ENCODE assay signal across 22 cellular contexts in the genomic region with DNA sequence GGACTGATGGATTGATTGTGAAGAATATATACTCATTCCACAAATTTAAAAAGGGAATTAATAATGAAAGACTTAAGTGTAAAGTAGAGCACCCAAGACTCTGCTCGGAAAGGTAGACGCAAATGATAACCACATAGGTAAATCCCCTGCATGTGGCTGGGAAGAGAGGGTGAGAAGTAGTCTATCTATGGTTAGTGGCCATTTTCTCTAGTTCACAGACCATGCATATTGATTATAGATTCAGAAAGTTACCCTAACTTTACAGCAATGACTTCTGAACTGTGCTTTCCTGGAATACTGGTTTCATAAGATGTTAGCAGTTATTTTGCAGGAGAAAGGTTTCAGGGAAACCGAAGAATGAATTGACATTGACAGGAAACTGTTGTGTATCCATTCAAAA. TPM values are rescaled to one million over a fixed set of nuclear protein-coding genes. Genes with fewer than 3 reads are reported as not detected.
DNase-seq lines count a peak whose midpoint lies in the region; ATAC-seq, FAIRE-seq and TF ChIP-seq lines count a peak whose summit lies in the region.
"Had no signal": no experiment of that assay in that cellular context is flagged by ENCODE, and none has a peak within 500 bp of the region (broad histone marks: within the 10 kb centered on the region; RNA-seq: fewer than 3 reads in every experiment).

No MANE protein-coding gene starts in this region.

- no peak for TF ChIP-seq POLR2A in H54 (IDR thresholded peaks at IDR 0.05; ENCODE audit: low read depth, low read length)

- no peak overlapping the region for H3K4me3 ChIP-seq in H7 (ENCODE audit: insufficient read depth, low read depth, low read length)
- H3K4me3 ChIP-seq: BLaER1 treated with 17β-estradiol and CSF1 and Interleukin-3, amounts not matched to agents 10 nM and 100 nM; gastroesophageal sphincter; SJSA1; tibial artery had no signal

- DNase-seq in NCI-H446 (lab: John Stamatoyannopoulos, UW) (no peak), G401 (ENCODE audit: low spot score) (no peak), H7 (no peak), H54 (ENCODE audit: insufficient read length, low spot score) (no peak)
- DNase-seq: activated naive CD4-positive, alpha-beta T cell treated with anti-CD3 and anti-CD28 coated beads, Interleukin-2, amount 50 U/mL, for 16 hours; GOT3; KBM-7; NCI-H1048; NCI-H69; PC-3; stimulated activated CD4-positive, alpha-beta T cell treated with anti-CD3 and anti-CD28 coated beads, Interleukin-4, amount 100 ng/mL, for 24 hours; tibial artery had no signal

- ATAC-seq in GM18870 (IDR thresholded peaks at IDR 0.05; ENCODE audit: unreplicated experiment) (peak; percentile 36), GM21723 (IDR thresholded peaks at IDR 0.05; ENCODE audit: unreplicated experiment) (peak; percentile 40), HG03280 (IDR thresholded peaks at IDR 0.05; ENCODE audit: unreplicated experiment) (peak; percentile 39)
- ATAC-seq: gastroesophageal sphincter, left lobe of liver, PC-3 had no signal

- no peaks in the 10 kb centered on the region for H3K36me3 ChIP-seq in H7 (replicated peaks; ENCODE audit: control insufficient read depth, insufficient read depth, low read length)
- H3K36me3 ChIP-seq: BLaER1 treated with 17β-estradiol and CSF1 and Interleukin-3, amounts not matched to agents 10 nM and 100 nM; gastroesophageal sphincter; SJSA1; tibial artery had no signal

- in situ Hi-C loops in G401 (cut with HindIII; ENCODE audit: low sequenced_read_pairs), result no loop called here

- no peak for FAIRE-seq in H54 (lab: Jason Lieb, UNC)
- FAIRE-seq: colon had no signal

- H3K27me3 ChIP-seq in H7 (ENCODE audit: control insufficient read depth, insufficient read depth, low read length), result no peaks in the 10 kb centered on the region
- H3K27me3 ChIP-seq: BLaER1 treated with 17β-estradiol and CSF1 and Interleukin-3, amounts not matched to agents 10 nM and 100 nM; SJSA1 had no signal

RNA-seq across cellular contexts. Expression of gene CASR, which starts 51.7 kb away (rescaled TPM):
- total RNA-seq in G401 (2014; rRNA removed; shearing (Covaris generic)), result not detected in 2 replicates
- 0.10 and 0.15 TPM in 2 replicates for total RNA-seq in H7 (2014; rRNA removed; shearing (Covaris generic))
- total RNA-seq: myocyte, osteocyte, PC-3, SJSA1 had no signal
